ENCODE assay signal across 16 cellular contexts in the genomic region with DNA sequence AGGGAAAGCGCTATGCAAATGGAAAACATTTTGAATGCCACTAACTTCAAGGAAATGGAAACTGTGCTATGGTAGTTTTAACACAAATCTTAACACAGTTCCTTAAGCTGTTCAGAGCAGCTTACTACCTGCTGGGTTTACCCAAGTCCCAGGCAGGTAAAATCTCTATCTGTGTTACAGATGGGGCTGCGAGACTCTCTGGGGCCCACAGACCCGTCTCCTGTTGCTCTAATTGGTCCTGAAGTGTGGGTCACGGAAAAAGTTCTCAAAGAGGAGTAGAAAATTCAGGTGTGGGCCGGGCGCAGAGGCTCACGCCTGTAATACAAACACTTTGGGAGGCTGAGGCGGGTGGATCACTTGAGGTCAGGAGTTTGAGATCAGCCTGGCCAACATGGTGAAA. TPM values are rescaled to one million over a fixed set of nuclear protein-coding genes. Genes with fewer than 3 reads are reported as not detected.
"Had no signal": no experiment of that assay in that cellular context is flagged by ENCODE, and none has a peak within 500 bp of the region (broad histone marks: within the 10 kb centered on the region; RNA-seq: fewer than 3 reads in every experiment).

No MANE protein-coding gene starts in this region.

- H3K27ac ChIP-seq: heart left ventricle, thyroid gland, vagina had no signal

- H3K36me3 ChIP-seq: pancreas, thyroid gland, vagina had no signal

- ATAC-seq: heart left ventricle, pancreas had no signal

- H3K27me3 ChIP-seq: heart left ventricle, pancreas, thyroid gland, vagina had no signal

- DNase-seq: activated CD4-positive, alpha-beta T cell treated with anti-CD3 and anti-CD28 coated beads, Interleukin-2, amount 10 ng/mL, durations not matched to agents 7 days and 5 days; activated CD8-positive, alpha-beta memory T cell treated with anti-CD3 and anti-CD28 coated beads for 24 hours; activated naive CD4-positive, alpha-beta T cell; activated naive CD8-positive, alpha-beta T cell treated with anti-CD3 and anti-CD28 coated beads, Interleukin-2, amount 10 ng/mL, durations not matched to agents 7 days and 5 days; anterior cingulate cortex; cerebellar nuclear complex; effector CD8-positive, alpha-beta T cell; heart left ventricle; immature natural killer cell; midbrain; naive B cell; stimulated activated CD4-positive, alpha-beta T cell treated with anti-CD3 and anti-CD28 coated beads, Interleukin-2, amount 100 ng/mL, for 24 hours had no signal

- H3K4me3 ChIP-seq: heart left ventricle, pancreas, thyroid gland, vagina had no signal

- H3K9me3 ChIP-seq: heart left ventricle, pancreas, thyroid gland, vagina had no signal

RNA-seq across cellular contexts. Expression of gene C15orf62, which starts 20.2 kb away (rescaled TPM):
- total RNA-seq: frontal cortex had no signal
